42 cellular contexts compared by ENCODE assay signal in the genomic region with DNA sequence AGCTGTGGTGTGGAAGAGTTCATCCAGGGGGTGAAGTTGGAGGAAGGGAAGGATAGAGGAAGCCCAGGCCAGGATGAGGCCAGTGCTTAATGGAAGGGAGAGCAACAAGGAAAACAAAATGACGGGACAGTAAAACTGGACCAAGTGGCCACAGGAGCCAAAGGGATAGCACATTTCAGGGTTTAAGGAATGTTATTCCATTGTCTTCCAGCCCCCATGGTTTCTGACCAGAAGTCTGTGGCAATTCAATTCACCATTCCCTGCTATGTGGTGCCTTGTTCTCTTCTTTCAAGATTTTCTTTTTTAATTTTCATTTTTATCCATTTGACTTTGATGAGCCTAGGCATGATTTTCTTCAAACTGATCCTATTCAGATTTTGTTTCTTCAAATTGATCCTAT. TPM values are rescaled to one million over a fixed set of nuclear protein-coding genes. Genes with fewer than 3 reads are reported as not detected.
"Had no signal": no experiment of that assay in that cellular context is flagged by ENCODE, and none has a peak within 500 bp of the region (broad histone marks: within the 10 kb centered on the region; RNA-seq: fewer than 3 reads in every experiment).

No MANE protein-coding gene starts in this region.

- H3K27ac ChIP-seq: ascending aorta, breast epithelium, cardiac muscle cell, epithelial cell of prostate, esophagus squamous epithelium, gastroesophageal sphincter, heart right ventricle, WERI-Rb-1 had no signal

- ATAC-seq: activated CD4-positive, alpha-beta T cell treated with anti-CD3 and anti-CD28 coated beads for 36 hours; activated CD8-positive, alpha-beta memory T cell treated with anti-CD3 and anti-CD28 coated beads, Interleukin-2, amount 10 ng/mL, durations not matched to agents 7 days and 5 days; activated CD8-positive, alpha-beta T cell treated with anti-CD3 and anti-CD28 coated beads, Interleukin-2, amount 10 ng/mL, durations not matched to agents 7 days and 5 days; activated naive CD4-positive, alpha-beta T cell treated with anti-CD3 and anti-CD28 coated beads, Interleukin-2, amount 50 U/mL, for 72 hours; effector memory CD8-positive, alpha-beta T cell; gastroesophageal sphincter; T-helper 17 cell had no signal

- DNase-seq: activated CD4-positive, alpha-beta memory T cell treated with anti-CD3 and anti-CD28 coated beads for 36 hours; activated CD4-positive, alpha-beta T cell treated with anti-CD3 and anti-CD28 coated beads for 36 hours; activated CD4-positive, alpha-beta T cell treated with anti-CD3 and anti-CD28 coated beads, Interleukin-2, amount 10 ng/mL, durations not matched to agents 24 days and 14 days; activated CD4-positive, CD25-positive, alpha-beta regulatory T cell; activated CD4-positive, CD25-positive, alpha-beta regulatory T cell treated with anti-CD3 and anti-CD28 coated beads, Interleukin-2, amount 50 U/mL, for 72 hours; activated CD8-positive, alpha-beta memory T cell treated with anti-CD3 and anti-CD28 coated beads, Interleukin-2, amount 10 ng/mL, durations not matched to agents 7 days and 5 days; activated CD8-positive, alpha-beta memory T cell treated with anti-CD3 and anti-CD28 coated beads, Interleukin-2, amount 50 U/mL, for 4 hours; activated CD8-positive, alpha-beta T cell treated with anti-CD3 and anti-CD28 coated beads, Interleukin-2, amount 10 ng/mL, durations not matched to agents 7 days and 5 days; activated gamma-delta T cell; activated naive CD4-positive, alpha-beta T cell; activated naive CD4-positive, alpha-beta T cell treated with anti-CD3 and anti-CD28 coated beads, Interleukin-2, amount 10 ng/mL, durations not matched to agents 7 days and 5 days; activated naive CD8-positive, alpha-beta T cell treated with anti-CD3 and anti-CD28 coated beads, Interleukin-2, amount 10 ng/mL, durations not matched to agents 7 days and 5 days; activated T-cell treated with anti-CD3 and anti-CD28 coated beads, Interleukin-2, amount 50 U/mL, for 1 hour; activated T-cell treated with anti-CD3 and anti-CD28 coated beads, Interleukin-2, amount 50 U/mL, for 48 hours; cortex of kidney; dermis blood vessel endothelial cell; effector CD4-positive, alpha-beta T cell; effector memory CD8-positive, alpha-beta T cell; esophagus squamous epithelium; foreskin melanocyte; heart right ventricle; T-helper 1 cell; T-helper 17 cell; T1000; WERI-Rb-1 had no signal

- H3K36me3 ChIP-seq: ascending aorta, breast epithelium, cardiac muscle cell, esophagus squamous epithelium, gastroesophageal sphincter, heart right ventricle, WERI-Rb-1 had no signal

- H3K36me3 Mint-ChIP-seq: activated CD4-positive, alpha-beta memory T cell treated with anti-CD3 and anti-CD28 coated beads for 36 hours; activated CD8-positive, alpha-beta memory T cell treated with anti-CD3 and anti-CD28 coated beads, Interleukin-2, amount 10 ng/mL, durations not matched to agents 7 days and 5 days; activated naive CD4-positive, alpha-beta T cell treated with anti-CD3 and anti-CD28 coated beads, Interleukin-2, amount 10 ng/mL, durations not matched to agents 7 days and 5 days; activated naive CD8-positive, alpha-beta T cell treated with anti-CD3 and anti-CD28 coated beads, Interleukin-2, amount 10 ng/mL, durations not matched to agents 7 days and 5 days had no signal

- H3K9me3 Mint-ChIP-seq: activated CD4-positive, alpha-beta T cell treated with anti-CD3 and anti-CD28 coated beads, Interleukin-2, amount 10 ng/mL, durations not matched to agents 24 days and 14 days; activated naive CD4-positive, alpha-beta T cell treated with anti-CD3 and anti-CD28 coated beads, Interleukin-2, amount 10 ng/mL, durations not matched to agents 7 days and 5 days; activated T-helper 1 cell treated with anti-CD3 and anti-CD28 coated beads, Interleukin-12 subunit alpha, Interleukin-12 subunit beta, Interleukin-2, Interleukin-4 antibody, amounts not matched to agents 30 ng/mL and 10 ng/mL and 1 ng/mL, durations not matched to agents 14 hours and 24 hours and 36 hours; central memory CD8-positive, alpha-beta T cell; effector memory CD8-positive, alpha-beta T cell; T-helper 2 cell treated with Interferon-gamma antibody and Interleukin-4, amounts not matched to agents 5 μg/mL and 100 μg/mL, for 36 hours had no signal

- H3K4me1 ChIP-seq: ascending aorta, breast epithelium, esophagus squamous epithelium, gastroesophageal sphincter, heart right ventricle had no signal

- H3K4me3 Mint-ChIP-seq: activated CD4-positive, alpha-beta memory T cell treated with anti-CD3 and anti-CD28 coated beads for 36 hours; activated CD4-positive, alpha-beta T cell treated with anti-CD3 and anti-CD28 coated beads for 36 hours; activated CD4-positive, alpha-beta T cell treated with anti-CD3 and anti-CD28 coated beads, Interleukin-2, amount 10 ng/mL, durations not matched to agents 24 days and 14 days; activated CD8-positive, alpha-beta memory T cell treated with anti-CD3 and anti-CD28 coated beads, Interleukin-2, amount 10 ng/mL, durations not matched to agents 7 days and 5 days; activated CD8-positive, alpha-beta T cell treated with anti-CD3 and anti-CD28 coated beads, Interleukin-2, amount 10 ng/mL, durations not matched to agents 7 days and 5 days; activated naive CD4-positive, alpha-beta T cell treated with anti-CD3 and anti-CD28 coated beads, Interleukin-2, amount 10 ng/mL, durations not matched to agents 7 days and 5 days; activated naive CD8-positive, alpha-beta T cell treated with anti-CD3 and anti-CD28 coated beads, Interleukin-2, amount 10 ng/mL, durations not matched to agents 7 days and 5 days; activated T-helper 1 cell treated with anti-CD3 and anti-CD28 coated beads, Interleukin-12 subunit alpha, Interleukin-12 subunit beta, Interleukin-2, Interleukin-4 antibody, amounts not matched to agents 30 ng/mL and 10 ng/mL and 1 ng/mL, durations not matched to agents 14 hours and 24 hours and 36 hours; brain; central memory CD8-positive, alpha-beta T cell; effector memory CD8-positive, alpha-beta T cell; T-helper 17 cell; T-helper 2 cell treated with Interferon-gamma antibody and Interleukin-4, amounts not matched to agents 5 μg/mL and 100 μg/mL, for 36 hours had no signal

- H3K4me1 Mint-ChIP-seq: activated CD4-positive, alpha-beta T cell treated with anti-CD3 and anti-CD28 coated beads for 36 hours; activated CD4-positive, alpha-beta T cell treated with anti-CD3 and anti-CD28 coated beads, Interleukin-2, amount 10 ng/mL, durations not matched to agents 24 days and 14 days; activated CD8-positive, alpha-beta memory T cell treated with anti-CD3 and anti-CD28 coated beads, Interleukin-2, amount 10 ng/mL, durations not matched to agents 7 days and 5 days; activated naive CD4-positive, alpha-beta T cell treated with anti-CD3 and anti-CD28 coated beads, Interleukin-2, amount 10 ng/mL, durations not matched to agents 7 days and 5 days; activated naive CD8-positive, alpha-beta T cell treated with anti-CD3 and anti-CD28 coated beads, Interleukin-2, amount 10 ng/mL, durations not matched to agents 7 days and 5 days; brain; central memory CD8-positive, alpha-beta T cell; T-helper 17 cell had no signal

- FAIRE-seq: colon, endothelial cell of umbilical vein had no signal

- H3K27ac Mint-ChIP-seq: activated CD4-positive, alpha-beta memory T cell treated with anti-CD3 and anti-CD28 coated beads for 36 hours; activated CD4-positive, alpha-beta T cell treated with anti-CD3 and anti-CD28 coated beads for 36 hours; activated CD4-positive, alpha-beta T cell treated with anti-CD3 and anti-CD28 coated beads, Interleukin-2, amount 10 ng/mL, durations not matched to agents 24 days and 14 days; activated CD8-positive, alpha-beta memory T cell treated with anti-CD3 and anti-CD28 coated beads, Interleukin-2, amount 10 ng/mL, durations not matched to agents 7 days and 5 days; activated CD8-positive, alpha-beta T cell treated with anti-CD3 and anti-CD28 coated beads, Interleukin-2, amount 10 ng/mL, durations not matched to agents 7 days and 5 days; activated naive CD4-positive, alpha-beta T cell treated with anti-CD3 and anti-CD28 coated beads, Interleukin-2, amount 10 ng/mL, durations not matched to agents 7 days and 5 days; activated naive CD4-positive, alpha-beta T cell treated with anti-CD3 and anti-CD28 coated beads, Interleukin-2, amount 50 U/mL, for 72 hours; activated naive CD8-positive, alpha-beta T cell treated with anti-CD3 and anti-CD28 coated beads, Interleukin-2, amount 10 ng/mL, durations not matched to agents 7 days and 5 days; activated T-helper 1 cell treated with anti-CD3 and anti-CD28 coated beads, Interleukin-12 subunit alpha, Interleukin-12 subunit beta, Interleukin-2, Interleukin-4 antibody, amounts not matched to agents 30 ng/mL and 10 ng/mL and 1 ng/mL, durations not matched to agents 14 hours and 24 hours and 36 hours; brain; effector memory CD8-positive, alpha-beta T cell; T-helper 17 cell; T-helper 2 cell treated with Interferon-gamma antibody and Interleukin-4, amounts not matched to agents 5 μg/mL and 100 μg/mL, for 36 hours had no signal

- H3K27me3 ChIP-seq: cardiac muscle cell had no signal

- H3K4me3 ChIP-seq: ascending aorta, breast epithelium, cardiac muscle cell, esophagus squamous epithelium, gastroesophageal sphincter, heart right ventricle had no signal

RNA-seq across cellular contexts. Expression of gene IGF2, which starts 22.5 kb away (rescaled TPM):
- total RNA-seq: activated CD8-positive, alpha-beta T cell treated with anti-CD3 and anti-CD28 coated beads, Interleukin-2, amount 10 ng/mL, durations not matched to agents 7 days and 5 days; activated naive CD8-positive, alpha-beta T cell treated with anti-CD3 and anti-CD28 coated beads, Interleukin-2, amount 10 ng/mL, durations not matched to agents 7 days and 5 days had no signal

RNA-seq across cellular contexts. Expression of gene INS, which starts 44.3 kb away (rescaled TPM):
- total RNA-seq: activated CD4-positive, alpha-beta memory T cell treated with anti-CD3 and anti-CD28 coated beads for 36 hours; activated CD4-positive, alpha-beta T cell treated with anti-CD3 and anti-CD28 coated beads for 36 hours; activated CD4-positive, alpha-beta T cell treated with anti-CD3 and anti-CD28 coated beads, Interleukin-2, amount 10 ng/mL, durations not matched to agents 24 days and 14 days; activated CD8-positive, alpha-beta memory T cell treated with anti-CD3 and anti-CD28 coated beads for 36 hours; activated CD8-positive, alpha-beta memory T cell treated with anti-CD3 and anti-CD28 coated beads, Interleukin-2, amount 10 ng/mL, durations not matched to agents 7 days and 5 days; activated CD8-positive, alpha-beta T cell treated with anti-CD3 and anti-CD28 coated beads, Interleukin-2, amount 10 ng/mL, durations not matched to agents 7 days and 5 days; activated naive CD4-positive, alpha-beta T cell treated with anti-CD3 and anti-CD28 coated beads, Interleukin-2, amount 50 U/mL, for 72 hours; activated naive CD8-positive, alpha-beta T cell treated with anti-CD3 and anti-CD28 coated beads, Interleukin-2, amount 10 ng/mL, durations not matched to agents 7 days and 5 days; activated T-helper 1 cell treated with anti-CD3 and anti-CD28 coated beads, Interleukin-12 subunit alpha, Interleukin-12 subunit beta, Interleukin-2, Interleukin-4 antibody, amounts not matched to agents 30 ng/mL and 10 ng/mL and 1 ng/mL, durations not matched to agents 14 hours and 24 hours and 36 hours; ascending aorta; breast epithelium; cardiac muscle cell; chondrocyte; dermis blood vessel endothelial cell; endothelial cell of umbilical vein; esophagus squamous epithelium; fibroblast of lung; fibroblast of villous mesenchyme; gastroesophageal sphincter; glomerular endothelial cell; T-helper 17 cell had no signal
- polyA plus RNA-seq: cardiac muscle cell, endothelial cell of umbilical vein, fibroblast of lung had no signal

RNA-seq across cellular contexts. Expression of gene TH, which starts 54.9 kb away (rescaled TPM):
- total RNA-seq: activated CD4-positive, alpha-beta memory T cell treated with anti-CD3 and anti-CD28 coated beads for 36 hours; activated CD4-positive, alpha-beta T cell treated with anti-CD3 and anti-CD28 coated beads for 36 hours; activated CD4-positive, alpha-beta T cell treated with anti-CD3 and anti-CD28 coated beads, Interleukin-2, amount 10 ng/mL, durations not matched to agents 24 days and 14 days; activated CD8-positive, alpha-beta memory T cell treated with anti-CD3 and anti-CD28 coated beads for 36 hours; activated CD8-positive, alpha-beta memory T cell treated with anti-CD3 and anti-CD28 coated beads, Interleukin-2, amount 10 ng/mL, durations not matched to agents 7 days and 5 days; activated CD8-positive, alpha-beta T cell treated with anti-CD3 and anti-CD28 coated beads, Interleukin-2, amount 10 ng/mL, durations not matched to agents 7 days and 5 days; activated naive CD4-positive, alpha-beta T cell treated with anti-CD3 and anti-CD28 coated beads, Interleukin-2, amount 50 U/mL, for 72 hours; activated naive CD8-positive, alpha-beta T cell treated with anti-CD3 and anti-CD28 coated beads, Interleukin-2, amount 10 ng/mL, durations not matched to agents 7 days and 5 days; activated T-helper 1 cell treated with anti-CD3 and anti-CD28 coated beads, Interleukin-12 subunit alpha, Interleukin-12 subunit beta, Interleukin-2, Interleukin-4 antibody, amounts not matched to agents 30 ng/mL and 10 ng/mL and 1 ng/mL, durations not matched to agents 14 hours and 24 hours and 36 hours; ascending aorta; breast epithelium; cardiac muscle cell; chondrocyte; dermis blood vessel endothelial cell; endothelial cell of umbilical vein; fibroblast of villous mesenchyme; heart right ventricle; T-helper 17 cell had no signal
- polyA plus RNA-seq: cardiac muscle cell, endothelial cell of umbilical vein, fibroblast of lung had no signal
